ENCODE assay signal across 8 cellular contexts in genomic region chr3:73848173-73848751, GRCh38.
DNase-seq lines count a peak whose midpoint lies in the region; ATAC-seq and TF ChIP-seq lines count a peak whose summit lies in the region.

No MANE protein-coding gene starts in this region.

- H3K9me3 ChIP-seq in cardiac muscle cell (ENCODE audit: low read depth), result no peaks in the 10 kb centered on the region
- no peaks in the 10 kb centered on the region for H3K9me3 ChIP-seq in suprapubic skin

- ATAC-seq in Right ventricle myocardium inferior (peak; percentile 57), HG03442 (IDR thresholded peaks at IDR 0.05; ENCODE audit: unreplicated experiment) (no peak)

- no peaks in the 10 kb centered on the region for H3K36me3 ChIP-seq in cardiac muscle cell
- H3K36me3 ChIP-seq in suprapubic skin, result no peaks in the 10 kb centered on the region

- DNase-seq in Right ventricle myocardium inferior (ENCODE audit: missing footprints) (no peak), cardiac septum (ENCODE audit: low spot score) (no peak), SK-N-DZ (ENCODE audit: low spot score) (peak; percentile 50), cardiac muscle cell (ENCODE audit: low read depth in 1 of 2, low spot score in 1 of 2) (peak; percentile 56 to 62), suprapubic skin (ENCODE audit: low spot score in 2 of 2) (no peak)
- no peak for DNase-seq in activated CD4-positive, alpha-beta T cell treated with anti-CD3 and anti-CD28 coated beads, Interleukin-2, amount 10 ng/mL, durations not matched to agents 7 days and 5 days
- DNase-seq in activated T-helper 2 cell treated with anti-CD3 and anti-CD28 coated beads, Interferon-gamma antibody, Interleukin-2, Interleukin-4, amounts not matched to agents 10 μg/mL and 5 μg/mL and 100 μg/mL, durations not matched to agents 14 hours and 24 hours and 36 hours (ENCODE audit: low spot score), result no peak

- H3K4me1 ChIP-seq in cardiac muscle cell (ENCODE audit: low read depth) (peaks cover 5% of the 10 kb centered on the region), suprapubic skin (no peaks in the 10 kb centered on the region)

- H3K27ac Mint-ChIP-seq in activated CD4-positive, alpha-beta T cell treated with anti-CD3 and anti-CD28 coated beads, Interleukin-2, amount 10 ng/mL, durations not matched to agents 7 days and 5 days, result no peak overlapping the region
- no peak overlapping the region for H3K27ac Mint-ChIP-seq in activated T-helper 2 cell treated with anti-CD3 and anti-CD28 coated beads, Interferon-gamma antibody, Interleukin-2, Interleukin-4, amounts not matched to agents 10 μg/mL and 5 μg/mL and 100 μg/mL, durations not matched to agents 14 hours and 24 hours and 36 hours

- intact Hi-C loops in Right ventricle myocardium inferior (cut with DNase I) (loop anchor here (5.0 kb wide), 3 partner anchors 56 to 341 kb away; no protein-coding TSS in a partner anchor), cardiac septum (cut with DNase I) (loop anchor here (2.0 to 5.0 kb wide), 3 partner anchors 221 to 396 kb away; no protein-coding TSS in a partner anchor)
- intact Hi-C loops in activated T-helper 2 cell treated with anti-CD3 and anti-CD28 coated beads, Interferon-gamma antibody, Interleukin-2, Interleukin-4, amounts not matched to agents 10 μg/mL and 5 μg/mL and 100 μg/mL, durations not matched to agents 14 hours and 24 hours and 36 hours (cut with micrococcal nuclease), result loop anchor here (5.0 kb wide), 1 partner anchor 341 kb away; no protein-coding TSS in a partner anchor

- CTCF ChIA-PET in activated CD4-positive, alpha-beta T cell treated with anti-CD3 and anti-CD28 coated beads, Interleukin-2, amount 10 ng/mL, durations not matched to agents 7 days and 5 days (lab: Charles Lee), result no interaction called here

- H3K27ac ChIP-seq in cardiac muscle cell, result no peak overlapping the region
- H3K27ac ChIP-seq in suprapubic skin, result no peak overlapping the region

- no peaks in the 10 kb centered on the region for H3K9me3 Mint-ChIP-seq in activated CD4-positive, alpha-beta T cell treated with anti-CD3 and anti-CD28 coated beads, Interleukin-2, amount 10 ng/mL, durations not matched to agents 7 days and 5 days
- peaks cover 3% of the 10 kb centered on the region for H3K9me3 Mint-ChIP-seq in activated T-helper 2 cell treated with anti-CD3 and anti-CD28 coated beads, Interferon-gamma antibody, Interleukin-2, Interleukin-4, amounts not matched to agents 10 μg/mL and 5 μg/mL and 100 μg/mL, durations not matched to agents 14 hours and 24 hours and 36 hours

- no peaks in the 10 kb centered on the region for H3K27me3 ChIP-seq in cardiac muscle cell
- no peaks in the 10 kb centered on the region for H3K27me3 ChIP-seq in suprapubic skin

- no peak for TF ChIP-seq POLR2A in suprapubic skin (IDR thresholded peaks at IDR 0.05)

- POLR2A ChIA-PET in activated CD4-positive, alpha-beta T cell treated with anti-CD3 and anti-CD28 coated beads, Interleukin-2, amount 10 ng/mL, durations not matched to agents 7 days and 5 days (lab: Charles Lee), result no interaction called here

- H3K4me1 Mint-ChIP-seq in activated CD4-positive, alpha-beta T cell treated with anti-CD3 and anti-CD28 coated beads, Interleukin-2, amount 10 ng/mL, durations not matched to agents 7 days and 5 days, result no peaks in the 10 kb centered on the region
- no peaks in the 10 kb centered on the region for H3K4me1 Mint-ChIP-seq in activated T-helper 2 cell treated with anti-CD3 and anti-CD28 coated beads, Interferon-gamma antibody, Interleukin-2, Interleukin-4, amounts not matched to agents 10 μg/mL and 5 μg/mL and 100 μg/mL, durations not matched to agents 14 hours and 24 hours and 36 hours (ENCODE audit: low read depth)

- H3K4me3 Mint-ChIP-seq in activated CD4-positive, alpha-beta T cell treated with anti-CD3 and anti-CD28 coated beads, Interleukin-2, amount 10 ng/mL, durations not matched to agents 7 days and 5 days, result no peak overlapping the region
- H3K4me3 Mint-ChIP-seq in activated T-helper 2 cell treated with anti-CD3 and anti-CD28 coated beads, Interferon-gamma antibody, Interleukin-2, Interleukin-4, amounts not matched to agents 10 μg/mL and 5 μg/mL and 100 μg/mL, durations not matched to agents 14 hours and 24 hours and 36 hours (ENCODE audit: low read depth), result no peak overlapping the region

- no peaks in the 10 kb centered on the region for H3K27me3 Mint-ChIP-seq in activated CD4-positive, alpha-beta T cell treated with anti-CD3 and anti-CD28 coated beads, Interleukin-2, amount 10 ng/mL, durations not matched to agents 7 days and 5 days
- H3K27me3 Mint-ChIP-seq in activated T-helper 2 cell treated with anti-CD3 and anti-CD28 coated beads, Interferon-gamma antibody, Interleukin-2, Interleukin-4, amounts not matched to agents 10 μg/mL and 5 μg/mL and 100 μg/mL, durations not matched to agents 14 hours and 24 hours and 36 hours (ENCODE audit: low read depth), result no peaks in the 10 kb centered on the region

- WGBS in suprapubic skin, result 19% methylated on average over 4 of the region's 4 CpGs

- H3K4me3 ChIP-seq in cardiac muscle cell (no peak overlapping the region), suprapubic skin (no peak overlapping the region)

- no peak for TF ChIP-seq EP300 in suprapubic skin (IDR thresholded peaks at IDR 0.05)

- TF ChIP-seq CTCF in cardiac muscle cell (IDR thresholded peaks at IDR 0.05; ENCODE audit: low read depth, low read length) (peak; percentile 74), suprapubic skin (IDR thresholded peaks at IDR 0.05) (peak; percentile 28 to 55)

- no peaks in the 10 kb centered on the region for H3K36me3 Mint-ChIP-seq in activated CD4-positive, alpha-beta T cell treated with anti-CD3 and anti-CD28 coated beads, Interleukin-2, amount 10 ng/mL, durations not matched to agents 7 days and 5 days (ENCODE audit: low read depth)
- no peaks in the 10 kb centered on the region for H3K36me3 Mint-ChIP-seq in activated T-helper 2 cell treated with anti-CD3 and anti-CD28 coated beads, Interferon-gamma antibody, Interleukin-2, Interleukin-4, amounts not matched to agents 10 μg/mL and 5 μg/mL and 100 μg/mL, durations not matched to agents 14 hours and 24 hours and 36 hours (ENCODE audit: low read depth)

Comparison
In these comparisons a context has a peak if more than half of its experiments do, and no peak if none do; other contexts are left out.
1. DNase-seq: peak in SK-N-DZ (single experiment) and cardiac muscle cell (2 of 2); none in Right ventricle myocardium inferior (single experiment), cardiac septum (single experiment), suprapubic skin (0 of 2), activated CD4-positive, alpha-beta T cell treated with anti-CD3 and anti-CD28 coated beads, Interleukin-2, amount 10 ng/mL, durations not matched to agents 7 days and 5 days (single experiment) and activated T-helper 2 cell treated with anti-CD3 and anti-CD28 coated beads, Interferon-gamma antibody, Interleukin-2, Interleukin-4, amounts not matched to agents 10 μg/mL and 5 μg/mL and 100 μg/mL, durations not matched to agents 14 hours and 24 hours and 36 hours (single experiment).